28 cellular contexts compared by ENCODE assay signal in the genomic region with DNA sequence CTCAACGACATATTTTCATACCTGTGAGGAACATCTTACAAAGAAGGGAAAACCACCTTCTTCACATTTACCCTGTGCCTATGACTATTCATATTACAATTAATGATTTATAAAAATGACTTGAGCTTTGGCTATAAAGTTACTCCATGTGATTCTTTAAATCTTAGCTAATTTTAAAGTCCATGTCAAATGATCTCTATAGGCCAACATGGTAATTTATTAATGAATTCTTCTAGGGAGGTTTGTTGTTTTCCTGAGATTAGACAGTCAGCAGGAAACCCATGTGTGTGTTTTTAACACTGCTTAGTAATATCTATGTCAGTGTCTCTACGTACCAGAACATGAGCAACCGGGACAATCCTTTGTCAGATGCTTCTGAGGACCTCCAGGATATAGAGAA.
"Had no signal": no experiment of that assay in that cellular context is flagged by ENCODE, and none has a peak within 500 bp of the region (broad histone marks: within the 10 kb centered on the region; RNA-seq: fewer than 3 reads in every experiment).

No MANE protein-coding gene starts in this region.

- H3K4me1 ChIP-seq: ascending aorta, breast epithelium, colonic mucosa had no signal

- H3K27ac Mint-ChIP-seq: activated CD4-positive, alpha-beta memory T cell treated with anti-CD3 and anti-CD28 coated beads, Interleukin-2, amount 10 ng/mL, durations not matched to agents 7 days and 5 days; activated CD4-positive, alpha-beta T cell treated with anti-CD3 and anti-CD28 coated beads, Interleukin-2, amount 10 ng/mL, durations not matched to agents 7 days and 5 days; activated naive CD4-positive, alpha-beta T cell treated with anti-CD3 and anti-CD28 coated beads, Interleukin-2, amount 10 ng/mL, durations not matched to agents 7 days and 5 days; activated naive CD4-positive, alpha-beta T cell treated with anti-CD3 and anti-CD28 coated beads, Interleukin-2, amount 50 U/mL, for 72 hours; activated naive CD8-positive, alpha-beta T cell treated with anti-CD3 and anti-CD28 coated beads, Interleukin-2, amount 10 ng/mL, durations not matched to agents 7 days and 5 days; activated T-cell treated with anti-CD3 and anti-CD28 coated beads, Interleukin-2, amount 50 U/mL, for 24 hours; activated T-cell treated with anti-CD3 and anti-CD28 coated beads, Interleukin-2, amount 50 U/mL, for 72 hours; brain; WTC11 had no signal

- DNase-seq: activated CD4-positive, alpha-beta memory T cell treated with anti-CD3 and anti-CD28 coated beads, Interleukin-2, amount 10 ng/mL, durations not matched to agents 7 days and 5 days; activated CD4-positive, alpha-beta T cell treated with anti-CD3 and anti-CD28 coated beads for 1 hour; activated CD4-positive, alpha-beta T cell treated with anti-CD3 and anti-CD28 coated beads for 4 hours; activated CD4-positive, alpha-beta T cell treated with anti-CD3 and anti-CD28 coated beads, Interleukin-2, amount 10 ng/mL, durations not matched to agents 7 days and 5 days; activated CD4-positive, alpha-beta T cell treated with anti-CD3 and anti-CD28 coated beads, Interleukin-2, amount 50 U/mL, for 4 hours; activated CD8-positive, alpha-beta memory T cell treated with anti-CD3 and anti-CD28 coated beads, Interleukin-2, amount 50 U/mL, for 48 hours; activated gamma-delta T cell; activated naive CD4-positive, alpha-beta T cell; activated naive CD4-positive, alpha-beta T cell treated with anti-CD3 and anti-CD28 coated beads, Interleukin-2, amount 10 ng/mL, durations not matched to agents 7 days and 5 days; activated naive CD8-positive, alpha-beta T cell treated with anti-CD3 and anti-CD28 coated beads, Interleukin-2, amount 10 ng/mL, durations not matched to agents 7 days and 5 days; activated T-cell treated with anti-CD3 and anti-CD28 coated beads for 4 hours; activated T-cell treated with anti-CD3 and anti-CD28 coated beads, Interleukin-2, amount 50 U/mL, for 24 hours; activated T-cell treated with anti-CD3 and anti-CD28 coated beads, Interleukin-2, amount 50 U/mL, for 72 hours; central memory CD4-positive, alpha-beta T cell; cerebellar nuclear complex; colonic mucosa; effector CD8-positive, alpha-beta T cell; glutamatergic neuron; heart left ventricle; T-helper 1 cell; T-helper 2 cell had no signal

- H3K27me3 Mint-ChIP-seq: activated CD4-positive, alpha-beta memory T cell treated with anti-CD3 and anti-CD28 coated beads, Interleukin-2, amount 10 ng/mL, durations not matched to agents 7 days and 5 days; activated CD4-positive, alpha-beta T cell treated with anti-CD3 and anti-CD28 coated beads, Interleukin-2, amount 10 ng/mL, durations not matched to agents 7 days and 5 days; activated naive CD4-positive, alpha-beta T cell treated with anti-CD3 and anti-CD28 coated beads, Interleukin-2, amount 10 ng/mL, durations not matched to agents 7 days and 5 days; activated naive CD8-positive, alpha-beta T cell treated with anti-CD3 and anti-CD28 coated beads, Interleukin-2, amount 10 ng/mL, durations not matched to agents 7 days and 5 days; activated T-cell treated with anti-CD3 and anti-CD28 coated beads, Interleukin-2, amount 50 U/mL, for 24 hours; brain had no signal

- H3K4me3 ChIP-seq: ascending aorta, breast epithelium, cardiac muscle cell, colonic mucosa, heart left ventricle had no signal

- H3K27ac ChIP-seq: ascending aorta, breast epithelium, cardiac muscle cell, colonic mucosa, epithelial cell of prostate had no signal

- H3K9me3 ChIP-seq: ascending aorta, breast epithelium, colonic mucosa, heart left ventricle had no signal

- H3K36me3 Mint-ChIP-seq: activated naive CD4-positive, alpha-beta T cell treated with anti-CD3 and anti-CD28 coated beads, Interleukin-2, amount 10 ng/mL, durations not matched to agents 7 days and 5 days; activated naive CD4-positive, alpha-beta T cell treated with anti-CD3 and anti-CD28 coated beads, Interleukin-2, amount 50 U/mL, for 72 hours; activated naive CD8-positive, alpha-beta T cell treated with anti-CD3 and anti-CD28 coated beads, Interleukin-2, amount 10 ng/mL, durations not matched to agents 7 days and 5 days; brain; WTC11 had no signal

- H3K9me3 Mint-ChIP-seq: activated CD4-positive, alpha-beta memory T cell treated with anti-CD3 and anti-CD28 coated beads, Interleukin-2, amount 10 ng/mL, durations not matched to agents 7 days and 5 days; activated CD4-positive, alpha-beta T cell treated with anti-CD3 and anti-CD28 coated beads, Interleukin-2, amount 10 ng/mL, durations not matched to agents 7 days and 5 days; activated naive CD4-positive, alpha-beta T cell treated with anti-CD3 and anti-CD28 coated beads, Interleukin-2, amount 10 ng/mL, durations not matched to agents 7 days and 5 days; activated naive CD8-positive, alpha-beta T cell treated with anti-CD3 and anti-CD28 coated beads, Interleukin-2, amount 10 ng/mL, durations not matched to agents 7 days and 5 days; activated T-cell treated with anti-CD3 and anti-CD28 coated beads, Interleukin-2, amount 50 U/mL, for 24 hours; brain had no signal

- H3K4me3 Mint-ChIP-seq: activated CD4-positive, alpha-beta memory T cell treated with anti-CD3 and anti-CD28 coated beads, Interleukin-2, amount 10 ng/mL, durations not matched to agents 7 days and 5 days; activated CD4-positive, alpha-beta T cell treated with anti-CD3 and anti-CD28 coated beads, Interleukin-2, amount 10 ng/mL, durations not matched to agents 7 days and 5 days; activated naive CD4-positive, alpha-beta T cell treated with anti-CD3 and anti-CD28 coated beads, Interleukin-2, amount 10 ng/mL, durations not matched to agents 7 days and 5 days; activated naive CD8-positive, alpha-beta T cell treated with anti-CD3 and anti-CD28 coated beads, Interleukin-2, amount 10 ng/mL, durations not matched to agents 7 days and 5 days; activated T-cell treated with anti-CD3 and anti-CD28 coated beads, Interleukin-2, amount 50 U/mL, for 24 hours; activated T-cell treated with anti-CD3 and anti-CD28 coated beads, Interleukin-2, amount 50 U/mL, for 72 hours; brain; WTC11 had no signal

- H3K27me3 ChIP-seq: ascending aorta, breast epithelium, cardiac muscle cell, colonic mucosa, heart left ventricle had no signal

- H3K36me3 ChIP-seq: ascending aorta, breast epithelium, cardiac muscle cell, colonic mucosa, heart left ventricle had no signal

- H3K4me1 Mint-ChIP-seq: activated CD4-positive, alpha-beta memory T cell treated with anti-CD3 and anti-CD28 coated beads, Interleukin-2, amount 10 ng/mL, durations not matched to agents 7 days and 5 days; activated CD4-positive, alpha-beta T cell treated with anti-CD3 and anti-CD28 coated beads, Interleukin-2, amount 10 ng/mL, durations not matched to agents 7 days and 5 days; activated naive CD4-positive, alpha-beta T cell treated with anti-CD3 and anti-CD28 coated beads, Interleukin-2, amount 10 ng/mL, durations not matched to agents 7 days and 5 days; activated naive CD8-positive, alpha-beta T cell treated with anti-CD3 and anti-CD28 coated beads, Interleukin-2, amount 10 ng/mL, durations not matched to agents 7 days and 5 days had no signal
